23 cellular contexts compared by ENCODE assay signal in genomic region chr4:86670298-86670697, GRCh38.
"Had no signal": no experiment of that assay in that cellular context is flagged by ENCODE, and none has a peak within 500 bp of the region (broad histone marks: within the 10 kb centered on the region; RNA-seq: fewer than 3 reads in every experiment).

No MANE protein-coding gene starts in this region.

- ATAC-seq: activated CD8-positive, alpha-beta memory T cell treated with anti-CD3 and anti-CD28 coated beads, Interleukin-2, amount 10 ng/mL, durations not matched to agents 7 days and 5 days; activated CD8-positive, alpha-beta T cell treated with anti-CD3 and anti-CD28 coated beads for 36 hours; activated naive CD8-positive, alpha-beta T cell treated with anti-CD3 and anti-CD28 coated beads, Interleukin-2, amount 50 U/mL, for 24 hours; gastrocnemius medialis; pancreas; psoas muscle; stimulated activated naive CD8-positive, alpha-beta T cell treated with anti-CD3 and anti-CD28 coated beads, Interleukin-15, amount 100 ng/mL, for 72 hours had no signal

- FAIRE-seq: islet of Langerhans, pancreas had no signal

- H3K36me3 ChIP-seq: gastrocnemius medialis, neutrophil, pancreas, right atrium auricular region, uterus had no signal

- H3K9me3 ChIP-seq: gastrocnemius medialis, neutrophil, pancreas, psoas muscle, right atrium auricular region, tibial nerve, uterus had no signal

- H3K4me3 ChIP-seq: gastrocnemius medialis, pancreas, psoas muscle, right atrium auricular region, tibial nerve, uterus had no signal

- DNase-seq: activated B cell treated with CpG ODN at 0.5 μM for 24 hours; activated CD4-positive, alpha-beta T cell treated with anti-CD3 and anti-CD28 coated beads for 48 hours; activated CD8-positive, alpha-beta memory T cell treated with anti-CD3 and anti-CD28 coated beads, Interleukin-2, amount 10 ng/mL, durations not matched to agents 7 days and 5 days; activated CD8-positive, alpha-beta T cell treated with anti-CD3 and anti-CD28 coated beads for 36 hours; activated effector memory CD4-positive, alpha-beta T cell treated with Interleukin-2 at 50 U/mL for 16 hours; activated naive CD4-positive, alpha-beta T cell treated with anti-CD3 and anti-CD28 coated beads, Interleukin-2, amount 10 ng/mL, durations not matched to agents 7 days and 5 days; activated naive CD8-positive, alpha-beta T cell treated with anti-CD3 and anti-CD28 coated beads, Interleukin-2, amount 50 U/mL, for 24 hours; activated T-cell treated with anti-CD3 and anti-CD28 coated beads for 4 hours; effector CD4-positive, alpha-beta T cell; gastrocnemius medialis; head of caudate nucleus; hypothalamus; left cardiac atrium; pancreas; psoas muscle; stimulated activated CD4-positive, alpha-beta T cell treated with anti-CD3 and anti-CD28 coated beads, Interleukin-4, amount 100 ng/mL, for 24 hours; stimulated activated naive CD8-positive, alpha-beta T cell treated with anti-CD3 and anti-CD28 coated beads, Interleukin-15, amount 100 ng/mL, for 72 hours; T1000; uterus had no signal

- H3K27me3 ChIP-seq: gastrocnemius medialis, neutrophil, pancreas, right atrium auricular region, tibial nerve, uterus had no signal

- H3K4me1 ChIP-seq: gastrocnemius medialis, pancreas, psoas muscle, right atrium auricular region, uterus had no signal

- H3K27ac ChIP-seq: gastrocnemius medialis, neutrophil, pancreas, psoas muscle, right atrium auricular region, tibial nerve, uterus had no signal
